In the genomic region with DNA sequence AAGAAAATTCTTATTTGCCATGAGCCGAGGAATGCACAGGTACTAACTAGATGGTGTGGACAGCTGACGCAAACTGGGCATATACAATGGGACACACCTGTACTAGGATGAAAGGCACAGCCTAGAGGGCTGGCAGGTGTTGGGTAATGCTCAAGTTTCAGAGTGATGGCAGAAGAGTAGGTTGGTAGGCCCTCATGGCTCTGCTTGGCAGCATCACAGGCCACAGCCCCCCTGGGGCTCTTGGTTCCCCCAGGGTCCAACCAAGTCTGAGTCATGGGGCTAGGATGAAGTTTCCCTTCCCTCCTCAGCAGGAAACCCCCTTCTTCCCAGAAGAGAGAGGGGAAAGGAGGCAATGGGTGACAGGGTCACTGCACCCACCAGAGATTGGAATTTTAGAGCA, we compare ENCODE assay signal across 12 cellular contexts. TPM values are rescaled to one million over a fixed set of nuclear protein-coding genes. Genes with fewer than 3 reads are reported as not detected.
DNase-seq lines count a peak whose midpoint lies in the region; ATAC-seq and TF ChIP-seq lines count a peak whose summit lies in the region.
"Had no signal": no experiment of that assay in that cellular context is flagged by ENCODE, and none has a peak within 500 bp of the region (broad histone marks: within the 10 kb centered on the region; RNA-seq: fewer than 3 reads in every experiment).

No MANE protein-coding gene starts in this region.

- no peaks in the 10 kb centered on the region for H3K9me3 ChIP-seq in CD8-positive, alpha-beta T cell (ENCODE audit: low read length)
- no peaks in the 10 kb centered on the region for H3K9me3 ChIP-seq in HEK293 (ENCODE audit: control insufficient read depth, insufficient read depth, low read depth, low read length)

- H3K27ac Mint-ChIP-seq in CD8-positive, alpha-beta T cell: peak overlapping the region; percentile 27
- peak overlapping the region; percentile 50 for H3K27ac Mint-ChIP-seq in activated naive CD8-positive, alpha-beta T cell
- H3K27ac Mint-ChIP-seq in natural killer cell treated with Interleukin-12 subunit alpha and Interleukin-12 subunit beta and Interleukin-15 and Interleukin-18, amount 100 ng/mL, for 72 hours: peak overlapping the region; percentile 51 to 74
- no peak overlapping the region for H3K27ac Mint-ChIP-seq in glutamatergic neuron (ENCODE audit: unreplicated experiment)

- intact Hi-C loops in CD8-positive, alpha-beta T cell (cut with DNase I, micrococcal nuclease): loop anchor here in 1 of 2 experiments (5.0 kb wide), 1 partner anchor 35 kb away; a partner anchor contains a TSS

- POLR2A ChIA-PET in CD8-positive, alpha-beta T cell (lab: Charles Lee): interaction anchor here (0.6 to 1.0 kb wide), 2 partner anchors 35 to 1140 kb away, joined by 3 to 4 read pairs; a partner anchor contains a TSS
- POLR2A ChIA-PET in HEK293 (lab: Yijun Ruan, JAX): interaction anchor here (0.5 to 1.8 kb wide), 4 partner anchors 13 to 327 kb away, joined by 3 to 6 read pairs (median 5); a partner anchor contains a TSS

- no peaks in the 10 kb centered on the region for H3K27me3 Mint-ChIP-seq in CD8-positive, alpha-beta T cell (ENCODE audit: low read depth)
- H3K27me3 Mint-ChIP-seq in activated naive CD8-positive, alpha-beta T cell: no peaks in the 10 kb centered on the region
- no peaks in the 10 kb centered on the region for H3K27me3 Mint-ChIP-seq in natural killer cell treated with Interleukin-12 subunit alpha and Interleukin-12 subunit beta and Interleukin-15 and Interleukin-18, amount 100 ng/mL, for 72 hours
- H3K27me3 Mint-ChIP-seq in glutamatergic neuron (ENCODE audit: unreplicated experiment): no peaks in the 10 kb centered on the region
- H3K27me3 Mint-ChIP-seq: activated CD4-positive, alpha-beta T cell treated with anti-CD3 and anti-CD28 coated beads, Interleukin-2, amount 10 ng/mL, durations not matched to agents 24 days and 14 days had no signal

- H3K27ac ChIP-seq in CD8-positive, alpha-beta T cell (ENCODE audit: low read depth, low read length): no peak overlapping the region
- no peak overlapping the region for H3K27ac ChIP-seq in HEK293 (ENCODE audit: extremely low read depth, low read depth, low read length)

- H3K36me3 ChIP-seq in CD8-positive, alpha-beta T cell (ENCODE audit: insufficient read depth, low read length): no peaks in the 10 kb centered on the region
- H3K36me3 ChIP-seq in HEK293 (ENCODE audit: control insufficient read depth in 2 of 2, insufficient read depth in 1 of 2, low read length in 2 of 2): peaks cover 0 to 45% of the 10 kb centered on the region in 2 experiments

- H3K4me3 Mint-ChIP-seq in CD8-positive, alpha-beta T cell: no peak overlapping the region
- no peak overlapping the region for H3K4me3 Mint-ChIP-seq in activated naive CD8-positive, alpha-beta T cell
- no peak overlapping the region for H3K4me3 Mint-ChIP-seq in natural killer cell treated with Interleukin-12 subunit alpha and Interleukin-12 subunit beta and Interleukin-15 and Interleukin-18, amount 100 ng/mL, for 72 hours
- no peak overlapping the region for H3K4me3 Mint-ChIP-seq in glutamatergic neuron (ENCODE audit: unreplicated experiment)

- no peak for TF ChIP-seq CTCF in CD8-positive, alpha-beta T cell (IDR thresholded peaks at IDR 0.05)
- TF ChIP-seq CTCF in HEK293 (tag by site-specific recombination; IDR thresholded peaks at IDR 0.05) (no peak), glutamatergic neuron (IDR thresholded peaks at IDR 0.05; ENCODE audit: partially characterized antibody, unreplicated experiment) (no peak)

- ATAC-seq in CD8-positive, alpha-beta T cell: no peak
- peak; percentile 56 to 57 for ATAC-seq in natural killer cell treated with Interleukin-12 subunit alpha and Interleukin-12 subunit beta and Interleukin-15 and Interleukin-18, amount 100 ng/mL, for 72 hours
- no peak for ATAC-seq in GM21423 (IDR thresholded peaks at IDR 0.05; ENCODE audit: unreplicated experiment)
- ATAC-seq: SK-N-SH treated with all-trans-retinoic acid at 6 μM for 48 hours had no signal

- CTCF ChIA-PET in CD8-positive, alpha-beta T cell (lab: Charles Lee): interaction anchor here (1.2 to 2.5 kb wide), 3 partner anchors 24 to 91 kb away, joined by 3 to 8 read pairs (median 4); no protein-coding TSS in a partner anchor
- CTCF ChIA-PET in HEK293 (lab: Yijun Ruan, JAX): interaction anchor here (0.8 to 0.9 kb wide), 2 partner anchors 8 to 91 kb away, joined by 3 to 4 read pairs; no protein-coding TSS in a partner anchor

- H3K9me3 Mint-ChIP-seq in CD8-positive, alpha-beta T cell: no peaks in the 10 kb centered on the region
- no peaks in the 10 kb centered on the region for H3K9me3 Mint-ChIP-seq in activated naive CD8-positive, alpha-beta T cell (ENCODE audit: low read depth)
- H3K9me3 Mint-ChIP-seq in natural killer cell treated with Interleukin-12 subunit alpha and Interleukin-12 subunit beta and Interleukin-15 and Interleukin-18, amount 100 ng/mL, for 72 hours: no peaks in the 10 kb centered on the region
- no peaks in the 10 kb centered on the region for H3K9me3 Mint-ChIP-seq in glutamatergic neuron (ENCODE audit: unreplicated experiment)
- H3K9me3 Mint-ChIP-seq: activated CD4-positive, alpha-beta T cell treated with anti-CD3 and anti-CD28 coated beads, Interleukin-2, amount 10 ng/mL, durations not matched to agents 24 days and 14 days had no signal

- peaks cover 31% of the 10 kb centered on the region for H3K36me3 Mint-ChIP-seq in CD8-positive, alpha-beta T cell
- peaks cover 3% of the 10 kb centered on the region for H3K36me3 Mint-ChIP-seq in activated naive CD8-positive, alpha-beta T cell
- no peaks in the 10 kb centered on the region for H3K36me3 Mint-ChIP-seq in natural killer cell treated with Interleukin-12 subunit alpha and Interleukin-12 subunit beta and Interleukin-15 and Interleukin-18, amount 100 ng/mL, for 72 hours
- H3K36me3 Mint-ChIP-seq in glutamatergic neuron (ENCODE audit: unreplicated experiment): no peaks in the 10 kb centered on the region

- no peak for DNase-seq in CD8-positive, alpha-beta T cell
- no peak for DNase-seq in natural killer cell treated with Interleukin-12 subunit alpha and Interleukin-12 subunit beta and Interleukin-15 and Interleukin-18, amount 100 ng/mL, for 72 hours (ENCODE audit: low spot score)
- DNase-seq in LoVo (ENCODE audit: low spot score): no peak
- DNase-seq in GOT3 (lab: John Stamatoyannopoulos, UW): no peak
- no peak for DNase-seq in glutamatergic neuron
- DNase-seq: activated CD4-positive, alpha-beta T cell treated with anti-CD3 and anti-CD28 coated beads, Interleukin-2, amount 10 ng/mL, durations not matched to agents 24 days and 14 days; dermis blood vessel endothelial cell; stimulated activated naive CD4-positive, alpha-beta T cell treated with Interleukin-2 at 50 U/mL for 16 hours had no signal

- H3K4me1 Mint-ChIP-seq in CD8-positive, alpha-beta T cell (ENCODE audit: low read depth): peaks cover 66% of the 10 kb centered on the region
- H3K4me1 Mint-ChIP-seq in activated naive CD8-positive, alpha-beta T cell (ENCODE audit: low read depth): peaks cover 73% of the 10 kb centered on the region
- H3K4me1 Mint-ChIP-seq in natural killer cell treated with Interleukin-12 subunit alpha and Interleukin-12 subunit beta and Interleukin-15 and Interleukin-18, amount 100 ng/mL, for 72 hours (ENCODE audit: low read depth in 2 of 2): peaks cover 40 to 44% of the 10 kb centered on the region in 2 donors
- H3K4me1 Mint-ChIP-seq in glutamatergic neuron (ENCODE audit: low read depth, unreplicated experiment): peaks cover 12% of the 10 kb centered on the region

- H3K27me3 ChIP-seq in CD8-positive, alpha-beta T cell (ENCODE audit: insufficient read depth, low read length): no peaks in the 10 kb centered on the region

- H3K4me3 ChIP-seq in CD8-positive, alpha-beta T cell (ENCODE audit: low read depth, low read length): no peak overlapping the region
- no peak overlapping the region for H3K4me3 ChIP-seq in HEK293 (ENCODE audit: low read depth, low read length)

- H3K4me1 ChIP-seq in CD8-positive, alpha-beta T cell (ENCODE audit: insufficient read depth, low read length): peaks cover 30% of the 10 kb centered on the region
- H3K4me1 ChIP-seq in HEK293 (ENCODE audit: control insufficient read depth, insufficient read depth, low read length): peaks cover 17% of the 10 kb centered on the region

TF ChIP-seq in HEK293, 187 proteins besides CTCF, POLR2A, EP300 and RAD21 (continues in another document):
- peak; percentile 79 for TF ChIP-seq ZIC2 (tag by site-specific recombination; IDR thresholded peaks at IDR 0.05)
- TF ChIP-seq ZNF501 (tag by site-specific recombination; IDR thresholded peaks at IDR 0.05): no peak
- TF ChIP-seq ZNF426 (tag by site-specific recombination; IDR thresholded peaks at IDR 0.05): no peak
- TF ChIP-seq ZNF37A (tag by site-specific recombination; IDR thresholded peaks at IDR 0.05): no peak
- no peak for TF ChIP-seq ZNF791 (tag by site-specific recombination; IDR thresholded peaks at IDR 0.05)
- TF ChIP-seq ZBTB21 (tag by site-specific recombination; IDR thresholded peaks at IDR 0.05): no peak
- TF ChIP-seq ZXDB (tag by site-specific recombination; IDR thresholded peaks at IDR 0.05): peak; percentile 62
- TF ChIP-seq ZNF211 (tag by site-specific recombination; IDR thresholded peaks at IDR 0.05; ENCODE audit: low read depth): no peak
- no peak for TF ChIP-seq ZNF324 (tag by site-specific recombination; IDR thresholded peaks at IDR 0.05)
- TF ChIP-seq, protein P1, sequence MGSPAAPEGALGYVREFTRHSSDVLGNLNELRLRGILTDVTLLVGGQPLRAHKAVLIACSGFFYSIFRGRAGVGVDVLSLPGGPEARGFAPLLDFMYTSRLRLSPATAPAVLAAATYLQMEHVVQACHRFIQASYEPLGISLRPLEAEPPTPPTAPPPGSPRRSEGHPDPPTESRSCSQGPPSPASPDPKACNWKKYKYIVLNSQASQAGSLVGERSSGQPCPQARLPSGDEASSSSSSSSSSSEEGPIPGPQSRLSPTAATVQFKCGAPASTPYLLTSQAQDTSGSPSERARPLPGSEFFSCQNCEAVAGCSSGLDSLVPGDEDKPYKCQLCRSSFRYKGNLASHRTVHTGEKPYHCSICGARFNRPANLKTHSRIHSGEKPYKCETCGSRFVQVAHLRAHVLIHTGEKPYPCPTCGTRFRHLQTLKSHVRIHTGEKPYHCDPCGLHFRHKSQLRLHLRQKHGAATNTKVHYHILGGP (tag by site-specific recombination; IDR thresholded peaks at IDR 0.05): no peak
- no peak for TF ChIP-seq ZNF626 (tag by site-specific recombination; IDR thresholded peaks at IDR 0.05)
- no peak for TF ChIP-seq ZSCAN23 (tag by site-specific recombination; IDR thresholded peaks at IDR 0.05)

RNA-seq across cellular contexts. Expression of a gene that starts 35.2 kb away (rescaled TPM):
- total RNA-seq in CD8-positive, alpha-beta T cell: 10 to 100 TPM; 85.9 to 87.3 TPM
- 10 to 100 TPM; 58.6 to 92.4 TPM for total RNA-seq in natural killer cell treated with Interleukin-12 subunit alpha and Interleukin-12 subunit beta and Interleukin-15 and Interleukin-18, amount 100 ng/mL, for 72 hours
- total RNA-seq in glutamatergic neuron (ENCODE audit: unreplicated experiment): 52.4 TPM

Comparison
In these comparisons a context has a peak if more than half of its experiments do, and no peak if none do; other contexts are left out.
1. ATAC-seq: peak in natural killer cell treated with Interleukin-12 subunit alpha and Interleukin-12 subunit beta and Interleukin-15 and Interleukin-18, amount 100 ng/mL, for 72 hours (2 of 2); none in CD8-positive, alpha-beta T cell (single experiment) and GM21423 (single experiment).